ENCODE assay signal across 7 cellular contexts in genomic region chr12:57487055-57487596, GRCh38. TPM values are rescaled to one million over a fixed set of nuclear protein-coding genes. Genes with fewer than 3 reads are reported as not detected.
DNase-seq lines count a peak whose midpoint lies in the region; FAIRE-seq and TF ChIP-seq lines count a peak whose summit lies in the region.

No MANE protein-coding gene starts in this region.

- TF ChIP-seq CTCF in fibroblast of villous mesenchyme (IDR thresholded peaks at IDR 0.05; ENCODE audit: insufficient read depth, low read depth, low read length), result no peak
- no peak for TF ChIP-seq CTCF in smooth muscle cell (IDR thresholded peaks at IDR 0.05; ENCODE audit: borderline replicate concordance, insufficient read depth, poor library complexity, severe bottlenecking)
- no peak for TF ChIP-seq CTCF in D721Med (IDR thresholded peaks at IDR 0.05; ENCODE audit: insufficient read depth, missing control alignments)

- no peak overlapping the region for H3K9ac ChIP-seq in smooth muscle cell (ENCODE audit: low read depth)

- no peak for FAIRE-seq in D721Med (lab: Jason Lieb, UNC)

- no peaks in the 10 kb centered on the region for H3F3A ChIP-seq in smooth muscle cell (ENCODE audit: low read depth)

- H3K27me3 ChIP-seq in HAP-1 (ENCODE audit: low read depth) (no peaks in the 10 kb centered on the region), SJSA1 (replicated peaks) (no peaks in the 10 kb centered on the region), smooth muscle cell (ENCODE audit: low read depth) (no peaks in the 10 kb centered on the region)

- in situ Hi-C loops in HAP-1 (cut with MboI; ENCODE audit: low sequenced_read_pairs), result no loop called here

- no peaks in the 10 kb centered on the region for H3K9me3 ChIP-seq in HAP-1
- H3K9me3 ChIP-seq in SJSA1 (replicated peaks), result 0 out of 2 replicates have a peak, but pooled peaks cover 3% of the 10 kb centered on the region
- no peaks in the 10 kb centered on the region for H3K9me3 ChIP-seq in smooth muscle cell (replicated peaks; ENCODE audit: low read depth)

- H4K20me1 ChIP-seq in smooth muscle cell (ENCODE audit: low read depth), result no peaks in the 10 kb centered on the region

- peak overlapping the region; percentile 4 for H3K27ac ChIP-seq in SJSA1
- H3K27ac ChIP-seq in smooth muscle cell (ENCODE audit: low read depth), result no peak overlapping the region

- H3K4me1 ChIP-seq in HAP-1 (no peaks in the 10 kb centered on the region), SJSA1 (replicated peaks) (peaks cover 45% of the 10 kb centered on the region), smooth muscle cell (ENCODE audit: low read depth) (peaks cover 11% of the 10 kb centered on the region)

- WGBS in smooth muscle cell (ENCODE audit: low lambda C conversion rate), result 94% methylated on average over 27 of the region's 27 CpGs

- DNase-seq in HAP-1 (ENCODE audit: low spot score in 2 of 2), result no peak
- peak in 1 of 2 experiments; percentile 95 for DNase-seq in SJSA1 (ENCODE audit: low read depth in 1 of 2, low spot score in 2 of 2)
- no peak for DNase-seq in fibroblast of villous mesenchyme (ENCODE audit: low read depth)
- DNase-seq in smooth muscle cell (lab: John Stamatoyannopoulos, UW; ENCODE audit: unreplicated experiment), result no peak
- DNase-seq in stimulated activated naive CD4-positive, alpha-beta T cell treated with Interleukin-2 at 50 U/mL for 16 hours (lab: John Stamatoyannopoulos, UW), result no peak
- no peak for DNase-seq in D721Med (ENCODE audit: insufficient read length, low spot score)
- DNase-seq in NCI-H2227 (lab: John Stamatoyannopoulos, UW; ENCODE audit: unreplicated experiment), result no peak

- H3K4me3 ChIP-seq in HAP-1, result peak overlapping the region; percentile 92
- peak overlapping the region; percentile 67 for H3K4me3 ChIP-seq in SJSA1
- peak overlapping the region; percentile 96 for H3K4me3 ChIP-seq in fibroblast of villous mesenchyme (ENCODE audit: low read depth, low read length)
- peak overlapping the region; percentile 89 for H3K4me3 ChIP-seq in smooth muscle cell

- peaks cover 27% of the 10 kb centered on the region for H3K79me2 ChIP-seq in smooth muscle cell (ENCODE audit: low read depth)

- peak overlapping the region; percentile 96 for H3K4me2 ChIP-seq in smooth muscle cell

- peak overlapping the region; percentile 69 for H2AFZ ChIP-seq in smooth muscle cell (ENCODE audit: low read depth)

- peaks cover 33% of the 10 kb centered on the region for H3K36me3 ChIP-seq in HAP-1 (replicated peaks)
- peaks cover 42% of the 10 kb centered on the region for H3K36me3 ChIP-seq in SJSA1
- peaks cover 9% of the 10 kb centered on the region for H3K36me3 ChIP-seq in smooth muscle cell (ENCODE audit: low read depth)

RNA-seq across cellular contexts. Expression of gene MARS1, which starts 0.7 kb away (rescaled TPM):
- 3,352 and 4,750 TPM in 2 replicates for total RNA-seq in SJSA1 (2014; rRNA removed; shearing (Covaris generic))
- total RNA-seq in fibroblast of villous mesenchyme, result 158 and 244 TPM in 2 replicates
- total RNA-seq in smooth muscle cell, result 192 and 629 TPM in 2 replicates
- 186 and 187 TPM in 2 replicates for polyA plus RNA-seq in smooth muscle cell

RNA-seq across cellular contexts. Expression of gene ARHGAP9, which starts 7.5 kb away (rescaled TPM):
- total RNA-seq in SJSA1 (2014; rRNA removed; shearing (Covaris generic)), result 30.6 TPM in 2 replicates
- total RNA-seq in fibroblast of villous mesenchyme (under 0.01 TPM in 2 replicates), smooth muscle cell (1.3 TPM in 1 of 2 replicates, not detected in the other)
- polyA plus RNA-seq in smooth muscle cell, result not detected in 2 replicates

RNA-seq across cellular contexts. Expression of gene GLI1, which starts 27.5 kb away (rescaled TPM):
- 225 and 323 TPM in 2 replicates for total RNA-seq in SJSA1 (2014; rRNA removed; shearing (Covaris generic))
- 0.86 and 1.9 TPM in 2 replicates for total RNA-seq in fibroblast of villous mesenchyme
- 1.4 and 1.5 TPM in 2 replicates for total RNA-seq in smooth muscle cell
- 0.50 and 1.2 TPM in 2 replicates for polyA plus RNA-seq in smooth muscle cell

RNA-seq across cellular contexts. Expression of gene INHBE, which starts 32.0 kb away (rescaled TPM):
- total RNA-seq in SJSA1 (2014; rRNA removed; shearing (Covaris generic)), result 2.2 and 2.5 TPM in 2 replicates
- total RNA-seq in fibroblast of villous mesenchyme, result 1.7 and 4.5 TPM in 2 replicates
- 5.4 and 11.5 TPM in 2 replicates for total RNA-seq in smooth muscle cell
- polyA plus RNA-seq in smooth muscle cell, result 2.1 and 2.3 TPM in 2 replicates

RNA-seq across cellular contexts. Expression of gene DDIT3, which starts 33.2 kb away (rescaled TPM):
- 564 and 686 TPM in 2 replicates for total RNA-seq in SJSA1 (2014; rRNA removed; shearing (Covaris generic))
- total RNA-seq in fibroblast of villous mesenchyme, result 18.1 and 56.7 TPM in 2 replicates
- total RNA-seq in smooth muscle cell, result 25.8 and 28.4 TPM in 2 replicates
- polyA plus RNA-seq in smooth muscle cell, result 27.8 and 43.5 TPM in 2 replicates

Comparison
In these comparisons a context has a peak if more than half of its experiments do, and no peak if none do; other contexts are left out.
1. RNA of gene ARHGAP9, which starts 7.5 kb away (total RNA-seq): 30.6 TPM in SJSA1; 1.3 TPM in smooth muscle cell and under 0.01 TPM in fibroblast of villous mesenchyme; every median in the first group is over 10 times any median in the second.
2. RNA of gene GLI1, which starts 27.5 kb away (total RNA-seq): 225 to 323 TPM in SJSA1; 1.4 to 1.5 TPM in smooth muscle cell and 0.86 to 1.9 TPM in fibroblast of villous mesenchyme; every median in the first group is over 10 times any median in the second.
3. Peak in every context shown above with its lines, with median percentiles within 50 percentile points of each other: H3K4me3 ChIP-seq.